In the genomic region with DNA sequence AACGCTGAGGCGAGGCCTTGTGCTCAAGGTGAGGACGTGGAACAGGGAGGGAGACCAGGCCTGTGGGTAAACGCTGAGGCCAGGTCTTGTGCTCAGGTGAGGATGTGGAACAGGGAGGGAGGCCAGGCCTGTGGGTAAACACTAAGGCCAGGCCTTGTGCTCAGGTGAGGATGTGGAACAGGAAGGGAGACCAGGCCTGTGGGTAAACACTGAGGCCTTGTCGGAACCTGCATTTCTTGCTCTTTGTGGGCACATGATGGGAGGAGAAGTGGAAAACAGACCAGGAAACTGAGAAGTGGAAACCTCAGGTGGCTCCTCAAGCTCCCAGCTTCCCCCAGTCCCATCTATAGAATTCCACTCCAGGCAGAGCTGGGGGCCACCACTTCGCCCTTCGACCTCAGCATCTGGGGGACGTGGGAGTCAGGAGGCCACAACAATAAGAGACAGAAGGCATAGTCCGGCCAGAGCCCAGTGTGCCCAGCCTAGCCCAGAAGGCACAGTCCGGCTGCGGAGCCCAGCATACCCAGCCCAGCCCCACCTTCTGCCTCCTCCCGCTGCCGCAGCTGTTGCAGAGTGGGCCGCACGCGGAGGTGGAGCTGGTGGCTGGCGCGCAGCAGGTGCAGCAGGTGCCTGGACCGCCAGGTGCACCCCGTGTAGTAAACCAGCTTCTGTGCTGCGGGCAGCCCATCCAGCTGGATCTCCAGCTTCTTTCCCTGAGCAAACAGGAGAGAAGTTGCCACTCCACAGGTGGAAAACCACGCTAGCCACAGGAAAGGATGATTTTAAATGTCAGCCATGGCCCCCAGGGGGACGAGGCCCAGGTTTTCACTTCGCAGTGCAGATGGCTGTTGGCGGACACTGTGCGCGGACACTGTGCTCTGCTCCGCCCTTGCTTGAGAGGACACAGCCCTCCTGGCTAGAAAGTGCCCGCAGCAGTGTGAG, we compare ENCODE assay signal across 19 cellular contexts. TPM values are rescaled to one million over a fixed set of nuclear protein-coding genes. Genes with fewer than 3 reads are reported as not detected.
DNase-seq lines count a peak whose midpoint lies in the region; TF ChIP-seq lines count a peak whose summit lies in the region.
"Had no signal": no experiment of that assay in that cellular context is flagged by ENCODE, and none has a peak within 500 bp of the region (broad histone marks: within the 10 kb centered on the region; RNA-seq: fewer than 3 reads in every experiment).

No MANE protein-coding gene starts in this region.

- no peak overlapping the region for H3K18ac ChIP-seq in mesenchymal stem cell (ENCODE audit: low read depth in 1 of 2, low read length in 2 of 2)

- no peak overlapping the region for H3K4me3 ChIP-seq in mesenchymal stem cell (ENCODE audit: insufficient read depth in 1 of 2, low read depth in 1 of 2, low read length in 2 of 2)
- H3K4me3 ChIP-seq in smooth muscle cell, result no peak overlapping the region
- H3K4me3 ChIP-seq: Peyer's patch, vagina had no signal

- no peak overlapping the region for H2BK15ac ChIP-seq in mesenchymal stem cell (ENCODE audit: low read depth, poor library complexity, severe bottlenecking)

- H3K79me1 ChIP-seq in mesenchymal stem cell (replicated peaks; ENCODE audit: low read length, poor library complexity, severe bottlenecking), result no peaks in the 10 kb centered on the region

- no peaks in the 10 kb centered on the region for H3K4me1 Mint-ChIP-seq in activated T-cell treated with anti-CD3 and anti-CD28 coated beads, Interleukin-2, amount 50 U/mL, for 24 hours (ENCODE audit: low read depth)
- H3K4me1 Mint-ChIP-seq: activated naive CD8-positive, alpha-beta T cell treated with anti-CD3 and anti-CD28 coated beads for 36 hours; stimulated activated memory B cell treated with anti-CD40 and anti-IgM and Interleukin-4, amounts not matched to agents 10 μg/mL and 1 μg/mL and 100 μg/mL, for 72 hours; T-cell had no signal

- no peak overlapping the region for H3K27ac Mint-ChIP-seq in activated T-cell treated with anti-CD3 and anti-CD28 coated beads, Interleukin-2, amount 50 U/mL, for 24 hours
- H3K27ac Mint-ChIP-seq: activated naive CD8-positive, alpha-beta T cell treated with anti-CD3 and anti-CD28 coated beads for 36 hours; nephron progenitor cell; stimulated activated memory B cell treated with anti-CD40 and anti-IgM and Interleukin-4, amounts not matched to agents 10 μg/mL and 1 μg/mL and 100 μg/mL, for 72 hours; T-cell had no signal

- no peak overlapping the region for H2BK5ac ChIP-seq in mesenchymal stem cell (ENCODE audit: low read depth, low read length, poor library complexity, severe bottlenecking)

- no peak overlapping the region for H3K23ac ChIP-seq in mesenchymal stem cell (ENCODE audit: low read length in 2 of 2)

- H2BK12ac ChIP-seq in mesenchymal stem cell (ENCODE audit: low read length in 2 of 2), result no peak overlapping the region

- H4K20me1 ChIP-seq in smooth muscle cell (ENCODE audit: low read depth), result no peaks in the 10 kb centered on the region

- H3F3A ChIP-seq in smooth muscle cell (ENCODE audit: low read depth), result no peaks in the 10 kb centered on the region

- H3K27ac ChIP-seq in mesenchymal stem cell (ENCODE audit: low read length, poor library complexity, severe bottlenecking) (no peak overlapping the region), smooth muscle cell (ENCODE audit: low read depth) (no peak overlapping the region)
- H3K27ac ChIP-seq: Peyer's patch, vagina had no signal

- no peak overlapping the region for H3K4ac ChIP-seq in mesenchymal stem cell (ENCODE audit: low read depth in 1 of 2, low read length in 2 of 2)

- H3K36me3 Mint-ChIP-seq in activated T-cell treated with anti-CD3 and anti-CD28 coated beads, Interleukin-2, amount 50 U/mL, for 24 hours (ENCODE audit: low read depth), result no peaks in the 10 kb centered on the region
- H3K36me3 Mint-ChIP-seq: activated naive CD8-positive, alpha-beta T cell treated with anti-CD3 and anti-CD28 coated beads for 36 hours; stimulated activated memory B cell treated with anti-CD40 and anti-IgM and Interleukin-4, amounts not matched to agents 10 μg/mL and 1 μg/mL and 100 μg/mL, for 72 hours; T-cell had no signal

- no peaks in the 10 kb centered on the region for H3K9me3 Mint-ChIP-seq in activated T-cell treated with anti-CD3 and anti-CD28 coated beads, Interleukin-2, amount 50 U/mL, for 24 hours
- H3K9me3 Mint-ChIP-seq: activated naive CD8-positive, alpha-beta T cell treated with anti-CD3 and anti-CD28 coated beads for 36 hours; nephron progenitor cell; stimulated activated memory B cell treated with anti-CD40 and anti-IgM and Interleukin-4, amounts not matched to agents 10 μg/mL and 1 μg/mL and 100 μg/mL, for 72 hours; T-cell had no signal

- H3K36me3 ChIP-seq in mesenchymal stem cell (ENCODE audit: control insufficient read depth in 1 of 2, insufficient read depth in 2 of 2, low read depth in 1 of 2, low read length in 2 of 2) (no peaks in the 10 kb centered on the region), smooth muscle cell (ENCODE audit: low read depth) (no peaks in the 10 kb centered on the region)
- H3K36me3 ChIP-seq: Peyer's patch, vagina had no signal

- no peak overlapping the region for H3K9ac ChIP-seq in mesenchymal stem cell (ENCODE audit: low read length)
- no peak overlapping the region for H3K9ac ChIP-seq in smooth muscle cell (ENCODE audit: low read depth)

- peak overlapping the region; percentile 34 for H4K91ac ChIP-seq in mesenchymal stem cell (ENCODE audit: low read length)

- no peak overlapping the region for H3K4me2 ChIP-seq in mesenchymal stem cell (ENCODE audit: low read length, poor library complexity, severe bottlenecking)
- no peak overlapping the region for H3K4me2 ChIP-seq in smooth muscle cell

- no peak overlapping the region for H2AK5ac ChIP-seq in mesenchymal stem cell (ENCODE audit: low read length, severe bottlenecking)

- H4K8ac ChIP-seq in mesenchymal stem cell (ENCODE audit: low read length), result no peak overlapping the region

- no peak overlapping the region for H3K4me3 Mint-ChIP-seq in activated T-cell treated with anti-CD3 and anti-CD28 coated beads, Interleukin-2, amount 50 U/mL, for 24 hours
- H3K4me3 Mint-ChIP-seq: activated naive CD8-positive, alpha-beta T cell treated with anti-CD3 and anti-CD28 coated beads for 36 hours; nephron progenitor cell; stimulated activated memory B cell treated with anti-CD40 and anti-IgM and Interleukin-4, amounts not matched to agents 10 μg/mL and 1 μg/mL and 100 μg/mL, for 72 hours; T-cell had no signal

- H3K79me2 ChIP-seq in smooth muscle cell (ENCODE audit: low read depth), result no peaks in the 10 kb centered on the region

- DNase-seq in COR-L47 (lab: John Stamatoyannopoulos, UW) (peak; percentile 77), NCI-H1436 (lab: John Stamatoyannopoulos, UW) (peak; percentile 74), NCI-H510A treated with DMSO at 0.1 percent for 48 hours (lab: John Stamatoyannopoulos, UW) (peak; percentile 81), mesenchymal stem cell (no peak), HuH-7 (ENCODE audit: low spot score) (no peak), smooth muscle cell (lab: John Stamatoyannopoulos, UW; ENCODE audit: unreplicated experiment) (no peak), hepatic stellate cell (ENCODE audit: low spot score) (no peak)
- no peak for DNase-seq in activated T-cell treated with anti-CD3 and anti-CD28 coated beads, Interleukin-2, amount 50 U/mL, for 24 hours
- DNase-seq: activated CD4-positive, alpha-beta T cell treated with anti-CD3 and anti-CD28 coated beads for 4 hours; activated naive CD8-positive, alpha-beta T cell treated with anti-CD3 and anti-CD28 coated beads for 36 hours; activated T-cell treated with anti-CD3 and anti-CD28 coated beads for 4 hours; effector CD4-positive, alpha-beta T cell; KG1; NCI-H226; nephron progenitor cell; T-cell had no signal

- TF ChIP-seq CTCF in smooth muscle cell (IDR thresholded peaks at IDR 0.05; ENCODE audit: borderline replicate concordance, insufficient read depth, poor library complexity, severe bottlenecking), result no peak

- H3K27me3 Mint-ChIP-seq in activated T-cell treated with anti-CD3 and anti-CD28 coated beads, Interleukin-2, amount 50 U/mL, for 24 hours, result no peaks in the 10 kb centered on the region
- H3K27me3 Mint-ChIP-seq: activated naive CD8-positive, alpha-beta T cell treated with anti-CD3 and anti-CD28 coated beads for 36 hours; stimulated activated memory B cell treated with anti-CD40 and anti-IgM and Interleukin-4, amounts not matched to agents 10 μg/mL and 1 μg/mL and 100 μg/mL, for 72 hours; T-cell had no signal

- H2AFZ ChIP-seq in mesenchymal stem cell (ENCODE audit: low read depth, low read length), result no peak overlapping the region
- H2AFZ ChIP-seq in smooth muscle cell (ENCODE audit: low read depth), result no peak overlapping the region

- H2BK120ac ChIP-seq in mesenchymal stem cell (ENCODE audit: low read depth, low read length), result peak overlapping the region; percentile 4

- peak overlapping the region in 1 of 2 experiments; percentile 81 for H3K14ac ChIP-seq in mesenchymal stem cell (ENCODE audit: low read length in 2 of 2)

- WGBS in mesenchymal stem cell, result 93% methylated on average over 28 of the region's 29 CpGs
- 95% methylated on average over 29 of the region's 29 CpGs for WGBS in smooth muscle cell (ENCODE audit: low lambda C conversion rate)

- H3K4me1 ChIP-seq in mesenchymal stem cell (ENCODE audit: control insufficient read depth, insufficient read depth, low read depth, low read length), result peaks cover 7% of the 10 kb centered on the region
- H3K4me1 ChIP-seq in smooth muscle cell (ENCODE audit: low read depth), result no peaks in the 10 kb centered on the region
- H3K4me1 ChIP-seq: Peyer's patch had no signal

- H3K9me3 ChIP-seq in mesenchymal stem cell (ENCODE audit: control insufficient read depth, low read length) (no peaks in the 10 kb centered on the region), smooth muscle cell (replicated peaks; ENCODE audit: low read depth) (no peaks in the 10 kb centered on the region)
- H3K9me3 ChIP-seq: Peyer's patch, vagina had no signal

- H3K27me3 ChIP-seq in mesenchymal stem cell (ENCODE audit: control insufficient read depth in 1 of 2, insufficient read depth in 1 of 2, low read length in 2 of 2) (peaks cover 0 to 3% of the 10 kb centered on the region in 2 experiments), smooth muscle cell (ENCODE audit: low read depth) (no peaks in the 10 kb centered on the region)
- H3K27me3 ChIP-seq: Peyer's patch, vagina had no signal

RNA-seq across cellular contexts. Expression of gene FRMD1, which starts 17.5 kb away (rescaled TPM):
- not detected for polyA plus RNA-seq in mesenchymal stem cell (2013, experiment 1 of 2)
- polyA plus RNA-seq in mesenchymal stem cell (2013, experiment 2 of 2), result not detected
- not detected in 2 replicates for total RNA-seq in smooth muscle cell
- polyA plus RNA-seq in smooth muscle cell, result not detected in 2 replicates
- total RNA-seq: activated naive CD8-positive, alpha-beta T cell treated with anti-CD3 and anti-CD28 coated beads for 36 hours; T-cell; vagina had no signal

Comparison
In these comparisons a context has a peak if more than half of its experiments do, and no peak if none do; other contexts are left out.
1. DNase-seq: peak in COR-L47 (single experiment), NCI-H1436 (single experiment) and NCI-H510A treated with DMSO at 0.1 percent for 48 hours (single experiment); none in mesenchymal stem cell (single experiment), HuH-7 (single experiment), activated T-cell treated with anti-CD3 and anti-CD28 coated beads, Interleukin-2, amount 50 U/mL, for 24 hours (single experiment), smooth muscle cell (single experiment) and hepatic stellate cell (single experiment).